ENCODE assay signal across 9 cellular contexts in the genomic region with DNA sequence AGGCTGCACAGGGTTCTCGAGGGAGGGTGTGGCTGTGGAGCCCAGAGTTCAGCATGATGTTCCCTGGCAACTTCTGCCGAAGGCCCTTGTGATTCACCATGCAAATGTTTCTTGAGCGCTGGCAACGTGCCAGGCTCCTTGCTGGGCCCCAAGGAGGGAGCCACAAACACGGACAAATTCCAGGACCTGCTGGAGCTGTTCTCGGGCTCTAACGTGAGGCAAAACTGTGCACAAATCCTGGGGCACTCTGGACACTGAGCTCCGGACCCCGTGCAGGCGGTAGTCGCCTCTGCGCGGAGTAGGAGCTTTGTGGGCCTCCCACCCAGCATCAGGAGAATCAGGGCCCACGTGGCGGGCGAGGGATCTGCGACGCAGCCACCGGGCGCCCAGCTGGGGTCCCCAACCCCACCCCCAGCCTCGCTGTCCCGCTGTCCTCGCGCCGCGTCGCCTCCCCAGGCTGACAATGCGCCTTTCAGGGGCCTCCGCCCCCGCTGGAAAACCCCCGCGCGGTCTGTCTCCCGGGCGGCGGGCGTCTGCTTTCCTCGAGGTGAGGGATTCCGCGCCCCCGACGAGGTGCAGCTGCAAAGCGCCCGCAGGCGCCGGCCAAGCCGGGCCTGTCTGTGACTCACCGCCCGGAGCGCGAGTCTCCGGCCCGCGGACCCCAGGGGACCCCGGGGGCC.
DNase-seq lines count a peak whose midpoint lies in the region; ATAC-seq and TF ChIP-seq lines count a peak whose summit lies in the region.
"Had no signal": no experiment of that assay in that cellular context is flagged by ENCODE, and none has a peak within 500 bp of the region (broad histone marks: within the 10 kb centered on the region; RNA-seq: fewer than 3 reads in every experiment).

No MANE protein-coding gene starts in this region.

- DNase-seq in DMS79 treated with DMSO at 0.1 percent for 48 hours (lab: John Stamatoyannopoulos, UW) (peak; percentile 39), NCI-H345 (lab: John Stamatoyannopoulos, UW) (peak; percentile 81), epithelial cell of esophagus (ENCODE audit: low read depth) (peak; percentile 76), non-pigmented ciliary epithelial cell (ENCODE audit: low read depth) (peak; percentile 61), DMS153 treated with DMSO at 0.1 percent for 48 hours (lab: John Stamatoyannopoulos, UW; ENCODE audit: unreplicated experiment) (no peak), HEK293T (ENCODE audit: extremely low spot score) (no peak)
- no peak for DNase-seq in activated CD8-positive, alpha-beta memory T cell treated with anti-CD3 and anti-CD28 coated beads for 24 hours
- DNase-seq: NCI-H774 had no signal

- POLR2A ChIA-PET in HEK293T (lab: Yijun Ruan, JAX): no interaction called here

- no peak for TF ChIP-seq CTCF in epithelial cell of esophagus (IDR thresholded peaks at IDR 0.05; ENCODE audit: insufficient read depth, low read depth, low read length, missing control alignments)

- no peak overlapping the region for H3K4me3 ChIP-seq in epithelial cell of esophagus (ENCODE audit: low read length)

- no peak for ATAC-seq in HG03469 (IDR thresholded peaks at IDR 0.05; ENCODE audit: unreplicated experiment)

- CTCF ChIA-PET in HEK293T (lab: Yijun Ruan, JAX): interaction anchor here (0.7 kb wide), 1 partner anchor 58 kb away, joined by 4 read pairs; no protein-coding TSS in a partner anchor

TF ChIP-seq in HEK293T, 16 proteins besides CTCF, POLR2A, EP300 and RAD21:
- no peak for TF ChIP-seq NFRKB (IDR thresholded peaks at IDR 0.05)
- no peak for TF ChIP-seq FOXK2 (IDR thresholded peaks at IDR 0.05)
- no peak for TF ChIP-seq TARDBP (IDR thresholded peaks at IDR 0.05)
- TF ChIP-seq, protein P1, sequence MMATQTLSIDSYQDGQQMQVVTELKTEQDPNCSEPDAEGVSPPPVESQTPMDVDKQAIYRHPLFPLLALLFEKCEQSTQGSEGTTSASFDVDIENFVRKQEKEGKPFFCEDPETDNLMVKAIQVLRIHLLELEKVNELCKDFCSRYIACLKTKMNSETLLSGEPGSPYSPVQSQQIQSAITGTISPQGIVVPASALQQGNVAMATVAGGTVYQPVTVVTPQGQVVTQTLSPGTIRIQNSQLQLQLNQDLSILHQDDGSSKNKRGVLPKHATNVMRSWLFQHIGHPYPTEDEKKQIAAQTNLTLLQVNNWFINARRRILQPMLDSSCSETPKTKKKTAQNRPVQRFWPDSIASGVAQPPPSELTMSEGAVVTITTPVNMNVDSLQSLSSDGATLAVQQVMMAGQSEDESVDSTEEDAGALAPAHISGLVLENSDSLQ (IDR thresholded peaks at IDR 0.05): no peak
- no peak for TF ChIP-seq LEF1 (IDR thresholded peaks at IDR 0.05; ENCODE audit: borderline replicate concordance)
- no peak for TF ChIP-seq HDGF (IDR thresholded peaks at IDR 0.05; ENCODE audit: borderline replicate concordance)
- TF ChIP-seq CTBP1 (IDR thresholded peaks at IDR 0.05; ENCODE audit: borderline replicate concordance): no peak
- TF ChIP-seq ARNT (IDR thresholded peaks at IDR 0.05): no peak
- TF ChIP-seq L3MBTL2 (conservative IDR thresholded peaks at IDR 0.05): no peak
- TF ChIP-seq FOXA1 (IDR thresholded peaks at IDR 0.05): no peak

Comparison
In these comparisons a context has a peak if more than half of its experiments do, and no peak if none do; other contexts are left out.
1. DNase-seq: peak in DMS79 treated with DMSO at 0.1 percent for 48 hours (single experiment), NCI-H345 (single experiment), epithelial cell of esophagus (single experiment) and non-pigmented ciliary epithelial cell (single experiment); none in activated CD8-positive, alpha-beta memory T cell treated with anti-CD3 and anti-CD28 coated beads for 24 hours (single experiment), DMS153 treated with DMSO at 0.1 percent for 48 hours (single experiment) and HEK293T (single experiment).